ENCODE assay signal across 26 cellular contexts in genomic region chr2:136086253-136087016, GRCh38. TPM values are rescaled to one million over a fixed set of nuclear protein-coding genes. Genes with fewer than 3 reads are reported as not detected.
DNase-seq lines count a peak whose midpoint lies in the region; ATAC-seq and TF ChIP-seq lines count a peak whose summit lies in the region.
"Had no signal": no experiment of that assay in that cellular context is flagged by ENCODE, and none has a peak within 500 bp of the region (broad histone marks: within the 10 kb centered on the region; RNA-seq: fewer than 3 reads in every experiment).

No MANE protein-coding gene starts in this region.

- H3K9me2 ChIP-seq in PC-3 (replicated peaks; ENCODE audit: low read length), result no peaks in the 10 kb centered on the region

- in situ Hi-C loops in ACHN (cut with HindIII; ENCODE audit: low pct_ligation_motif_present, low pct_unique_long_range_greater_than_20kb, low sequenced_read_pairs), result no loop called here

- no peaks in the 10 kb centered on the region for H3F3A ChIP-seq in PC-3 (ENCODE audit: low read length, unreplicated experiment)

- intact Hi-C loops in natural killer cell (cut with micrococcal nuclease) (no loop called here), PC-3 (cut with micrococcal nuclease) (no loop called here)

- no peak for DNase-seq in natural killer cell treated with Interleukin-12 subunit alpha and Interleukin-12 subunit beta and Interleukin-15 and Interleukin-18, amount 100 ng/mL, for 72 hours (ENCODE audit: low spot score)
- no peak for DNase-seq in natural killer cell
- DNase-seq in PC-3, result no peak
- DNase-seq in naive B cell, result no peak
- DNase-seq in ACHN, result no peak
- DNase-seq in H4 (ENCODE audit: low spot score), result no peak
- no peak for DNase-seq in stimulated activated CD4-positive, alpha-beta T cell treated with anti-CD3 and anti-CD28 coated beads, Interleukin-4, amount 100 ng/mL, for 4 hours
- DNase-seq: activated CD4-positive, alpha-beta T cell treated with anti-CD3 and anti-CD28 coated beads, Interleukin-2, amount 10 ng/mL, durations not matched to agents 7 days and 5 days; activated CD8-positive, alpha-beta memory T cell treated with anti-CD3 and anti-CD28 coated beads, Interleukin-2, amount 50 U/mL, for 4 hours; activated effector memory CD4-positive, alpha-beta T cell treated with Interleukin-2 at 50 U/mL for 16 hours; adrenal gland; DMS53; GF-D8; glutamatergic neuron; NCI-H1417 treated with DMSO at 0.1 percent for 48 hours; NCI-H510A; retina; Right ventricle myocardium superior; spleen; stimulated activated CD4-positive, alpha-beta T cell treated with anti-CD3 and anti-CD28 coated beads, Interleukin-4, amount 100 ng/mL, for 24 hours; T-cell had no signal

- peaks cover 19% of the 10 kb centered on the region for H3K4me1 ChIP-seq in PC-3 (ENCODE audit: insufficient read depth, low read length)
- H3K4me1 ChIP-seq: adrenal gland, HAP-1 had no signal

- H3K4me2 ChIP-seq in PC-3 (ENCODE audit: low read length), result peak overlapping the region; percentile 58; the same call in 1 of the 2 replicates

- peak overlapping the region; percentile 7 to 31 for H3K27ac Mint-ChIP-seq in natural killer cell treated with Interleukin-12 subunit alpha and Interleukin-12 subunit beta and Interleukin-15 and Interleukin-18, amount 100 ng/mL, for 72 hours
- H3K27ac Mint-ChIP-seq in natural killer cell (no peak overlapping the region), naive B cell (peak overlapping the region in 4 of 6 donors; percentile 54 to 96 (median 81))
- H3K27ac Mint-ChIP-seq: activated CD4-positive, alpha-beta T cell treated with anti-CD3 and anti-CD28 coated beads, Interleukin-2, amount 10 ng/mL, durations not matched to agents 7 days and 5 days had no signal

- peaks cover 0 to 4% of the 10 kb centered on the region in 2 donors for H3K4me1 Mint-ChIP-seq in natural killer cell treated with Interleukin-12 subunit alpha and Interleukin-12 subunit beta and Interleukin-15 and Interleukin-18, amount 100 ng/mL, for 72 hours (ENCODE audit: low read depth in 2 of 2)
- H3K4me1 Mint-ChIP-seq in natural killer cell (no peaks in the 10 kb centered on the region), naive B cell (peaks cover 15 to 19% (median 16%) of the 10 kb centered on the region in 3 donors)

- no peak overlapping the region for H2AFZ ChIP-seq in PC-3 (ENCODE audit: low read length)

- CTCF ChIA-PET in PC-3 (lab: Charles Lee), result interaction anchor here (0.7 kb wide), 1 partner anchor 1210 kb away, joined by 3 read pairs; no protein-coding TSS in a partner anchor

- no peaks in the 10 kb centered on the region for H3K36me3 ChIP-seq in PC-3 (ENCODE audit: low read depth, low read length)
- H3K36me3 ChIP-seq: adrenal gland, HAP-1, spleen had no signal

- no peaks in the 10 kb centered on the region for H3K27me3 Mint-ChIP-seq in natural killer cell treated with Interleukin-12 subunit alpha and Interleukin-12 subunit beta and Interleukin-15 and Interleukin-18, amount 100 ng/mL, for 72 hours
- H3K27me3 Mint-ChIP-seq in natural killer cell (ENCODE audit: low read depth in 2 of 2) (no peaks in the 10 kb centered on the region), naive B cell (no peaks in the 10 kb centered on the region)
- H3K27me3 Mint-ChIP-seq: activated CD4-positive, alpha-beta T cell treated with anti-CD3 and anti-CD28 coated beads, Interleukin-2, amount 10 ng/mL, durations not matched to agents 7 days and 5 days; T-cell had no signal

- ATAC-seq in natural killer cell treated with Interleukin-12 subunit alpha and Interleukin-12 subunit beta and Interleukin-15 and Interleukin-18, amount 100 ng/mL, for 72 hours, result no peak
- no peak for ATAC-seq in natural killer cell
- peak; percentile 25 for ATAC-seq in PC-3
- ATAC-seq in naive B cell (ENCODE audit: low read depth in 2 of 2), result no peak
- ATAC-seq: T-cell had no signal

- no peaks in the 10 kb centered on the region for H3K79me2 ChIP-seq in PC-3 (ENCODE audit: low read length)

- H4K20me1 ChIP-seq in PC-3 (ENCODE audit: low read length), result no peaks in the 10 kb centered on the region

- POLR2A ChIA-PET in PC-3 (lab: Charles Lee; ENCODE audit: unreplicated experiment), result no interaction called here

- H3K27me3 ChIP-seq in PC-3 (ENCODE audit: low read length), result no peaks in the 10 kb centered on the region
- H3K27me3 ChIP-seq: adrenal gland, spleen had no signal

- H3K4me3 ChIP-seq in PC-3 (ENCODE audit: low read length), result no peak overlapping the region
- H3K4me3 ChIP-seq: adrenal gland, HAP-1, lung, spleen had no signal

- H3K4me3 Mint-ChIP-seq in natural killer cell treated with Interleukin-12 subunit alpha and Interleukin-12 subunit beta and Interleukin-15 and Interleukin-18, amount 100 ng/mL, for 72 hours, result no peak overlapping the region
- H3K4me3 Mint-ChIP-seq in natural killer cell, result no peak overlapping the region
- H3K4me3 Mint-ChIP-seq in naive B cell, result peak overlapping the region in 1 of 8 donors; percentile 48
- H3K4me3 Mint-ChIP-seq: activated CD4-positive, alpha-beta T cell treated with anti-CD3 and anti-CD28 coated beads, Interleukin-2, amount 10 ng/mL, durations not matched to agents 7 days and 5 days; T-cell had no signal

- no peaks in the 10 kb centered on the region for H3K9me3 Mint-ChIP-seq in natural killer cell treated with Interleukin-12 subunit alpha and Interleukin-12 subunit beta and Interleukin-15 and Interleukin-18, amount 100 ng/mL, for 72 hours
- H3K9me3 Mint-ChIP-seq in natural killer cell (no peaks in the 10 kb centered on the region), naive B cell (peaks cover 0 to 2% (median 0%) of the 10 kb centered on the region in 7 donors)
- H3K9me3 Mint-ChIP-seq: T-cell had no signal

- H3K9me3 ChIP-seq in PC-3 (ENCODE audit: low read length), result no peaks in the 10 kb centered on the region
- H3K9me3 ChIP-seq: adrenal gland, HAP-1, spleen had no signal

- no TSS peak for BruUV-seq in PC-3 (replicated peaks; lab: Mats Ljungman, UMichigan)

- TF ChIP-seq CTCF in natural killer cell (IDR thresholded peaks at IDR 0.05) (no peak), PC-3 (conservative IDR thresholded peaks at IDR 0.05; ENCODE audit: low read depth, low read length) (no peak)

- peak overlapping the region; percentile 46 for H3K27ac ChIP-seq in PC-3 (ENCODE audit: low read length)
- H3K27ac ChIP-seq: adrenal gland, HL-60, spleen had no signal

- H3K9ac ChIP-seq in PC-3 (ENCODE audit: low read length), result no peak overlapping the region

- H3K36me3 Mint-ChIP-seq in natural killer cell treated with Interleukin-12 subunit alpha and Interleukin-12 subunit beta and Interleukin-15 and Interleukin-18, amount 100 ng/mL, for 72 hours, result no peaks in the 10 kb centered on the region
- H3K36me3 Mint-ChIP-seq in natural killer cell (no peaks in the 10 kb centered on the region), naive B cell (no peaks in the 10 kb centered on the region)
- H3K36me3 Mint-ChIP-seq: T-cell had no signal

RNA-seq across cellular contexts. Expression of gene CXCR4, which starts 31.5 kb away (rescaled TPM):
- 10 to 100 TPM; 72.1 to 74.8 TPM for total RNA-seq in natural killer cell treated with Interleukin-12 subunit alpha and Interleukin-12 subunit beta and Interleukin-15 and Interleukin-18, amount 100 ng/mL, for 72 hours
- total RNA-seq in natural killer cell (100 to 1,000 TPM; 582 to 848 (median 741) TPM), PC-3 (2014; rRNA removed) (2.1 TPM in 1 of 2 replicates, not detected in the other)
- 1,000 to 10,000 TPM; 1,969 to 4,468 (median 2,782) TPM for polyA plus RNA-seq in naive B cell (ENCODE audit: low read depth in 6 of 6)
- 0.06 TPM in 1 of 2 replicates, not detected in the other for total RNA-seq in H4 (2014; rRNA removed; shearing (Covaris generic))
- total RNA-seq: fibroblast of lung, osteocyte had no signal

Comparison
In these comparisons a context has a peak if more than half of its experiments do, and no peak if none do; other contexts are left out.
1. H3K27ac Mint-ChIP-seq: peak in natural killer cell treated with Interleukin-12 subunit alpha and Interleukin-12 subunit beta and Interleukin-15 and Interleukin-18, amount 100 ng/mL, for 72 hours (2 of 2) and naive B cell (4 of 6); none in natural killer cell (0 of 2).
2. RNA of gene CXCR4, which starts 31.5 kb away (total RNA-seq): 582 to 848 TPM in natural killer cell and 72.1 to 74.8 TPM in natural killer cell treated with Interleukin-12 subunit alpha and Interleukin-12 subunit beta and Interleukin-15 and Interleukin-18, amount 100 ng/mL, for 72 hours; 2.1 TPM in PC-3 and 0.06 TPM in H4; every median in the first group is over 10 times any median in the second.